Comparison of ENCODE assay signal across 25 cellular contexts in the genomic region with DNA sequence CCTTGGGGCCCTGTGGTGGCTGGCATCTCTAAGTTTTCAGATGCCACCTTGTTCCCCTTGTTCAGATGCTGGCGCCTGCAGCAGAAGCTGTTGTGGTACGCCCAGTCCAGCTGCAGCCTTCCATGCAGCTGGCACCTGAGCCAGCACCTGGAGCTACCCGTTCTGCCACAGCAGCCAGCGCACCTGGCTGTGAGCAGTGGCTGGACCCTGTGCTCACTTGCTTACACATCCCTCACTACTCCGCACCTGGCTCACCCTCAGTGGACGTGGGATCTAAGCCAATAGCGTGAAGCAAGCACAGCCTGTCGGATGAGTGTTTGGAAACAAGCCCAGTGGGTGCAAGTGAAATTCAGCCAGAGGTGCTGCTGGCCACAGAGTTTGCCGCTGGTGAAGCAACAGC.
DNase-seq lines count a peak whose midpoint lies in the region; ATAC-seq and TF ChIP-seq lines count a peak whose summit lies in the region.
"Had no signal": no experiment of that assay in that cellular context is flagged by ENCODE, and none has a peak within 500 bp of the region (broad histone marks: within the 10 kb centered on the region; RNA-seq: fewer than 3 reads in every experiment).

No MANE protein-coding gene starts in this region.

- ATAC-seq in GM18519 (IDR thresholded peaks at IDR 0.05; ENCODE audit: low FRiP score, unreplicated experiment) = no peak
- ATAC-seq: body of pancreas, HepG2, lower lobe of right lung, pancreas had no signal

- H3K4me3 ChIP-seq in Peyer's patch (no peak overlapping the region), suprapubic skin (no peak overlapping the region)
- H3K4me3 ChIP-seq: BLaER1, body of pancreas, lower lobe of right lung, pancreas had no signal

- peak; percentile 13 for DNase-seq in NCI-H2029 (lab: John Stamatoyannopoulos, UW)
- no peak for DNase-seq in NCI-H2029 treated with DMSO at 0.1 percent for 48 hours (lab: John Stamatoyannopoulos, UW)
- DNase-seq in Peyer's patch = peak in 2 of 3 donors; percentile 43 to 44
- DNase-seq in epithelial cell of prostate (ENCODE audit: low read depth, low spot score) = peak; percentile 91
- DNase-seq in suprapubic skin (ENCODE audit: low spot score in 2 of 2) = peak in 1 of 2 donors; percentile 44
- DNase-seq in NCI-H1092 (lab: John Stamatoyannopoulos, UW) = no peak
- DNase-seq in inferior parietal cortex (ENCODE audit: extremely low spot score) = no peak
- DNase-seq: activated CD4-positive, alpha-beta memory T cell treated with anti-CD3 and anti-CD28 coated beads, Interleukin-2, amount 10 ng/mL, durations not matched to agents 7 days and 5 days; activated T-cell treated with anti-CD3 and anti-CD28 coated beads, Interleukin-2, amount 50 U/mL, for 48 hours; body of pancreas; cortex of kidney; DMS79; erythroblast; HFFc6; lower lobe of right lung; MM.1S; naive B cell; NCI-H187 treated with DMSO at 0.1 percent for 48 hours; stimulated activated CD4-positive, alpha-beta T cell treated with anti-CD3 and anti-CD28 coated beads, Interleukin-4, amount 100 ng/mL, for 4 hours; stimulated activated CD8-positive, alpha-beta memory T cell treated with anti-CD3 and anti-CD28 coated beads, Interleukin-4, amount 100 ng/mL, for 48 hours; WERI-Rb-1 had no signal

- 74% methylated on average over 8 of the region's 9 CpGs for WGBS in suprapubic skin

- no peak for TF ChIP-seq CTCF in Peyer's patch (IDR thresholded peaks at IDR 0.05)
- no peak for TF ChIP-seq CTCF in suprapubic skin (IDR thresholded peaks at IDR 0.05)

- H3K36me3 ChIP-seq in Peyer's patch (no peaks in the 10 kb centered on the region), suprapubic skin (no peaks in the 10 kb centered on the region)
- H3K36me3 ChIP-seq: BLaER1, lower lobe of right lung, pancreas, WERI-Rb-1 had no signal

- H3K27ac ChIP-seq in Peyer's patch (no peak overlapping the region), epithelial cell of prostate (peak overlapping the region; percentile 84), suprapubic skin (peak overlapping the region; percentile 32)
- H3K27ac ChIP-seq: BLaER1, body of pancreas, lower lobe of right lung, pancreas, WERI-Rb-1 had no signal

- no peak for TF ChIP-seq EP300 in suprapubic skin (IDR thresholded peaks at IDR 0.05)

- H3K4me1 ChIP-seq in Peyer's patch (no peaks in the 10 kb centered on the region), suprapubic skin (peaks cover 4% of the 10 kb centered on the region)
- H3K4me1 ChIP-seq: BLaER1, body of pancreas, lower lobe of right lung had no signal

- no peaks in the 10 kb centered on the region for H3K9me3 ChIP-seq in Peyer's patch
- no peaks in the 10 kb centered on the region for H3K9me3 ChIP-seq in suprapubic skin
- H3K9me3 ChIP-seq: body of pancreas, lower lobe of right lung, pancreas had no signal

- H3K27me3 ChIP-seq in Peyer's patch = no peaks in the 10 kb centered on the region
- no peaks in the 10 kb centered on the region for H3K27me3 ChIP-seq in suprapubic skin
- H3K27me3 ChIP-seq: BLaER1, body of pancreas, pancreas had no signal

- TF ChIP-seq POLR2A in Peyer's patch (IDR thresholded peaks at IDR 0.05) = no peak
- no peak for TF ChIP-seq POLR2A in suprapubic skin (IDR thresholded peaks at IDR 0.05)

Comparison
In these comparisons a context has a peak if more than half of its experiments do, and no peak if none do; other contexts are left out.
1. DNase-seq: peak in NCI-H2029 (single experiment), Peyer's patch (2 of 3) and epithelial cell of prostate (single experiment); none in NCI-H2029 treated with DMSO at 0.1 percent for 48 hours (single experiment), NCI-H1092 (single experiment) and inferior parietal cortex (single experiment).
2. H3K27ac ChIP-seq: peak in epithelial cell of prostate (single experiment) and suprapubic skin (single experiment); none in Peyer's patch (0 of 4).